In the genomic region with DNA sequence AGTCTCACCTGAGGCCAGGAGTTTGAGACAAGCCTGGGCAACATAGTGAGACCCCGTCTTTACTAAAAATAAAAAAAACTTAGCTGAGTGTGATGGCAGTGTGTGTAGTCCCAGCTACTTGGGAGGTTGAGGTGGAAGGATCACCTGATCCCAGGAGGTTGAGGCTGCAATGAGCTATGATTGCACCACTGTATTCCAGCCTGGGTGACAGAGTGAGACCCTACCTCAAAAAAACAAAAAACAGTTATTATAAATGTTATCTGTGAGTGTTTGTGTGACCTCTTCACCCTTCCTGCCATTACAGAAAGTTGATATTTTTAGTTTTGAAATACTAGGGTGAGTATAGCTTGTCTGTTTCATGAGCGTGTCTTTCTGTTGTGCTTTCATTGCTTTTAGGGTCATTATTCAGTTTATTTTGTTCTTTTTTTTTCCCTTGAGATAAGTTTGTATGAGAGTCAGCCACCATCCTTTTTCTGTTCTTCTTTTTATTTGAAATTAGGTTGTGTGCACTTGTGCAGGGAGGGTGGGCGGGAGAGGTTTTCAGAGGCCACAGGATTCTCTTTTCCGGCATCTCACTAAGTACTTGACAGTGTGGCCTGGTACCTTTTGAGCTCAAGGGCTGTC, we compare ENCODE assay signal across 2 cellular contexts.
TF ChIP-seq lines count a peak whose summit lies in the region.

No MANE protein-coding gene starts in this region.

TF ChIP-seq in GM12878, 131 proteins besides CTCF, POLR2A, EP300 and RAD21 (continued from another document and continues in another):
- peak; percentile 39; the same call in 1 of the 2 replicates for TF ChIP-seq RELB (IDR thresholded peaks at IDR 0.05; ENCODE audit: low read depth)
- 0 out of 2 replicates have a peak, but pooled peaks have one; percentile 23 for TF ChIP-seq MLLT1 (IDR thresholded peaks at IDR 0.05)
- TF ChIP-seq MTA2 (IDR thresholded peaks at IDR 0.05; ENCODE audit: low read depth), result peak; percentile 56; the same call in 1 of the 2 replicates
- peak; percentile 82 for TF ChIP-seq MEF2A (IDR thresholded peaks at IDR 0.05; ENCODE audit: insufficient read depth, low read depth, low read length)
- TF ChIP-seq, protein P1, sequence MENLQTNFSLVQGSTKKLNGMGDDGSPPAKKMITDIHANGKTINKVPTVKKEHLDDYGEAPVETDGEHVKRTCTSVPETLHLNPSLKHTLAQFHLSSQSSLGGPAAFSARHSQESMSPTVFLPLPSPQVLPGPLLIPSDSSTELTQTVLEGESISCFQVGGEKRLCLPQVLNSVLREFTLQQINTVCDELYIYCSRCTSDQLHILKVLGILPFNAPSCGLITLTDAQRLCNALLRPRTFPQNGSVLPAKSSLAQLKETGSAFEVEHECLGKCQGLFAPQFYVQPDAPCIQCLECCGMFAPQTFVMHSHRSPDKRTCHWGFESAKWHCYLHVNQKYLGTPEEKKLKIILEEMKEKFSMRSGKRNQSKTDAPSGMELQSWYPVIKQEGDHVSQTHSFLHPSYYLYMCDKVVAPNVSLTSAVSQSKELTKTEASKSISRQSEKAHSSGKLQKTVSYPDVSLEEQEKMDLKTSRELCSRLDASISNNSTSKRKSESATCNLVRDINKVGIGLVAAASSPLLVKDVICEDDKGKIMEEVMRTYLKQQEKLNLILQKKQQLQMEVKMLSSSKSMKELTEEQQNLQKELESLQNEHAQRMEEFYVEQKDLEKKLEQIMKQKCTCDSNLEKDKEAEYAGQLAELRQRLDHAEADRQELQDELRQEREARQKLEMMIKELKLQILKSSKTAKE (IDR thresholded peaks at IDR 0.05; ENCODE audit: low read depth, poor library complexity, severe bottlenecking), result peak; percentile 79
- 0 out of 2 replicates have a peak, but pooled peaks have one; percentile 53 for TF ChIP-seq NBN (IDR thresholded peaks at IDR 0.05)
- no peak for TF ChIP-seq ESRRA (IDR thresholded peaks at IDR 0.05; ENCODE audit: low read length)
- TF ChIP-seq, protein P2, sequence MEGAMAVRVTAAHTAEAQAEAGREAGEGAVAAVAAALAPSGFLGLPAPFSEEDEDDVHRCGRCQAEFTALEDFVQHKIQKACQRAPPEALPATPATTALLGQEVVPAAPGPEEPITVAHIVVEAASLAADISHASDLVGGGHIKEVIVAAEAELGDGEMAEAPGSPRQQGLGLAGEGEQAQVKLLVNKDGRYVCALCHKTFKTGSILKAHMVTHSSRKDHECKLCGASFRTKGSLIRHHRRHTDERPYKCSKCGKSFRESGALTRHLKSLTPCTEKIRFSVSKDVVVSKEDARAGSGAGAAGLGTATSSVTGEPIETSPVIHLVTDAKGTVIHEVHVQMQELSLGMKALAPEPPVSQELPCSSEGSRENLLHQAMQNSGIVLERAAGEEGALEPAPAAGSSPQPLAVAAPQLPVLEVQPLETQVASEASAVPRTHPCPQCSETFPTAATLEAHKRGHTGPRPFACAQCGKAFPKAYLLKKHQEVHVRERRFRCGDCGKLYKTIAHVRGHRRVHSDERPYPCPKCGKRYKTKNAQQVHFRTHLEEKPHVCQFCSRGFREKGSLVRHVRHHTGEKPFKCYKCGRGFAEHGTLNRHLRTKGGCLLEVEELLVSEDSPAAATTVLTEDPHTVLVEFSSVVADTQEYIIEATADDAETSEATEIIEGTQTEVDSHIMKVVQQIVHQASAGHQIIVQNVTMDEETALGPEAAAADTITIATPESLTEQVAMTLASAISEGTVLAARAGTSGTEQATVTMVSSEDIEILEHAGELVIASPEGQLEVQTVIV (IDR thresholded peaks at IDR 0.05; ENCODE audit: borderline replicate concordance, partially characterized antibody), result no peak
- peak; percentile 54 for TF ChIP-seq RUNX3 (IDR thresholded peaks at IDR 0.05; ENCODE audit: low read length)
- TF ChIP-seq MEF2B (IDR thresholded peaks at IDR 0.05; ENCODE audit: partially characterized antibody, poor library complexity, severe bottlenecking), result peak; percentile 78
- peak in 1 of 2 experiments; percentile 14; a peak in 1 of 4 replicates for TF ChIP-seq IKZF2 (IDR thresholded peaks at IDR 0.05)
- TF ChIP-seq KAT2A (conservative IDR thresholded peaks at IDR 0.05; ENCODE audit: control insufficient read depth, low read depth, low read length), result no peak
- peak; percentile 60; the same call in 1 of the 2 replicates for TF ChIP-seq SPI1 (IDR thresholded peaks at IDR 0.05; ENCODE audit: borderline replicate concordance, insufficient read depth, low read depth, low read length)
- TF ChIP-seq FOXM1 (IDR thresholded peaks at IDR 0.05; ENCODE audit: low read depth, low read length), result peak; percentile 3; the same call in 1 of the 2 replicates
- peak; percentile 61 for TF ChIP-seq ATF2 (IDR thresholded peaks at IDR 0.05; ENCODE audit: low read length)
- TF ChIP-seq CBFB (IDR thresholded peaks at IDR 0.05; ENCODE audit: low read depth), result no peak
- TF ChIP-seq ZNF384 (IDR thresholded peaks at IDR 0.05; ENCODE audit: borderline replicate concordance, low read depth, low read length), result peak; percentile 81; the same call in 1 of the 2 replicates

TF ChIP-seq in SK-N-SH, 30 proteins besides CTCF, POLR2A, EP300 and RAD21 (continued from another document):
- TF ChIP-seq, protein P3, sequence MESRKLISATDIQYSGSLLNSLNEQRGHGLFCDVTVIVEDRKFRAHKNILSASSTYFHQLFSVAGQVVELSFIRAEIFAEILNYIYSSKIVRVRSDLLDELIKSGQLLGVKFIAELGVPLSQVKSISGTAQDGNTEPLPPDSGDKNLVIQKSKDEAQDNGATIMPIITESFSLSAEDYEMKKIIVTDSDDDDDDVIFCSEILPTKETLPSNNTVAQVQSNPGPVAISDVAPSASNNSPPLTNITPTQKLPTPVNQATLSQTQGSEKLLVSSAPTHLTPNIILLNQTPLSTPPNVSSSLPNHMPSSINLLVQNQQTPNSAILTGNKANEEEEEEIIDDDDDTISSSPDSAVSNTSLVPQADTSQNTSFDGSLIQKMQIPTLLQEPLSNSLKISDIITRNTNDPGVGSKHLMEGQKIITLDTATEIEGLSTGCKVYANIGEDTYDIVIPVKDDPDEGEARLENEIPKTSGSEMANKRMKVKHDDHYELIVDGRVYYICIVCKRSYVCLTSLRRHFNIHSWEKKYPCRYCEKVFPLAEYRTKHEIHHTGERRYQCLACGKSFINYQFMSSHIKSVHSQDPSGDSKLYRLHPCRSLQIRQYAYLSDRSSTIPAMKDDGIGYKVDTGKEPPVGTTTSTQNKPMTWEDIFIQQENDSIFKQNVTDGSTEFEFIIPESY (IDR thresholded peaks at IDR 0.05; ENCODE audit: borderline replicate concordance, low read depth), result no peak
- no peak for TF ChIP-seq GATA2 (CRISPR knock-in tag; IDR thresholded peaks at IDR 0.05)
- no peak for TF ChIP-seq GABPA (IDR thresholded peaks at IDR 0.05; ENCODE audit: low read depth)
- no peak for TF ChIP-seq TEAD4 (IDR thresholded peaks at IDR 0.05; ENCODE audit: borderline replicate concordance, insufficient read depth)
- TF ChIP-seq RCOR1 (IDR thresholded peaks at IDR 0.05; ENCODE audit: low read length), result no peak
- no peak for TF ChIP-seq RFX5 (IDR thresholded peaks at IDR 0.05; ENCODE audit: low read length)
- no peak for TF ChIP-seq FOXJ3 (CRISPR knock-in tag; IDR thresholded peaks at IDR 0.05)
- TF ChIP-seq, protein P4, sequence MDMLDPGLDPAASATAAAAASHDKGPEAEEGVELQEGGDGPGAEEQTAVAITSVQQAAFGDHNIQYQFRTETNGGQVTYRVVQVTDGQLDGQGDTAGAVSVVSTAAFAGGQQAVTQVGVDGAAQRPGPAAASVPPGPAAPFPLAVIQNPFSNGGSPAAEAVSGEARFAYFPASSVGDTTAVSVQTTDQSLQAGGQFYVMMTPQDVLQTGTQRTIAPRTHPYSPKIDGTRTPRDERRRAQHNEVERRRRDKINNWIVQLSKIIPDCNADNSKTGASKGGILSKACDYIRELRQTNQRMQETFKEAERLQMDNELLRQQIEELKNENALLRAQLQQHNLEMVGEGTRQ (IDR thresholded peaks at IDR 0.05; ENCODE audit: borderline replicate concordance, low read depth, low read length), result no peak
- TF ChIP-seq REST (IDR thresholded peaks at IDR 0.05; ENCODE audit: low read depth, low read length), result no peak
- TF ChIP-seq USF1 (IDR thresholded peaks at IDR 0.05; ENCODE audit: borderline replicate concordance, low read depth), result no peak
- TF ChIP-seq, protein P5, sequence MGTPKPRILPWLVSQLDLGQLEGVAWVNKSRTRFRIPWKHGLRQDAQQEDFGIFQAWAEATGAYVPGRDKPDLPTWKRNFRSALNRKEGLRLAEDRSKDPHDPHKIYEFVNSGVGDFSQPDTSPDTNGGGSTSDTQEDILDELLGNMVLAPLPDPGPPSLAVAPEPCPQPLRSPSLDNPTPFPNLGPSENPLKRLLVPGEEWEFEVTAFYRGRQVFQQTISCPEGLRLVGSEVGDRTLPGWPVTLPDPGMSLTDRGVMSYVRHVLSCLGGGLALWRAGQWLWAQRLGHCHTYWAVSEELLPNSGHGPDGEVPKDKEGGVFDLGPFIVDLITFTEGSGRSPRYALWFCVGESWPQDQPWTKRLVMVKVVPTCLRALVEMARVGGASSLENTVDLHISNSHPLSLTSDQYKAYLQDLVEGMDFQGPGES (IDR thresholded peaks at IDR 0.05; ENCODE audit: low read depth, low read length), result no peak
- TF ChIP-seq NFIC (IDR thresholded peaks at IDR 0.05; ENCODE audit: borderline replicate concordance), result no peak
- TF ChIP-seq JUND (IDR thresholded peaks at IDR 0.05), result no peak
- TF ChIP-seq EZH2phosphoT487 (IDR thresholded peaks at IDR 0.05; ENCODE audit: borderline replicate concordance, low read depth), result no peak
TF ChIP-seq in SK-N-SH: peak in this region for 0.
